In genomic region chr11:57116654-57117053, GRCh38 we compare ENCODE assay signal across 8 cellular contexts.
A peak's percentile ranks its signal among the peaks of the same experiment; 100 is the strongest.
DNase-seq lines count a peak whose midpoint lies in the region; ATAC-seq and TF ChIP-seq lines count a peak whose summit lies in the region.

No MANE protein-coding gene starts in this region.

- peaks cover 7% of the 10 kb centered on the region for H3K27me3 ChIP-seq in DND-41 (ENCODE audit: insufficient read depth, low read length, poor library complexity)
- H3K27me3 ChIP-seq in adipocyte (replicated peaks; ENCODE audit: control insufficient read depth, insufficient read depth, low read length): peaks cover 4% of the 10 kb centered on the region
- H3K27me3 ChIP-seq in transverse colon: no peaks in the 10 kb centered on the region

- H3K79me2 ChIP-seq in DND-41 (ENCODE audit: insufficient read depth, low read length): no peaks in the 10 kb centered on the region

- H2AFZ ChIP-seq in DND-41 (ENCODE audit: low read depth, low read length): no peak overlapping the region

- ATAC-seq in DND-41 (ENCODE audit: insufficient read depth, low read depth) (peak; percentile 79), GM21717 (IDR thresholded peaks at IDR 0.05; ENCODE audit: unreplicated experiment) (no peak), GM18870 (IDR thresholded peaks at IDR 0.05; ENCODE audit: unreplicated experiment) (no peak)

- H3K4me1 ChIP-seq in DND-41 (ENCODE audit: insufficient read depth, low read length) (no peaks in the 10 kb centered on the region), adipocyte (ENCODE audit: control insufficient read depth, insufficient read depth, low read length) (no peaks in the 10 kb centered on the region), transverse colon (no peaks in the 10 kb centered on the region)

- H3K9ac ChIP-seq in DND-41 (ENCODE audit: low read depth, low read length) (no peak overlapping the region), adipocyte (ENCODE audit: low read length) (no peak overlapping the region)

- TF ChIP-seq CTCF in DND-41 (IDR thresholded peaks at IDR 0.05; ENCODE audit: borderline replicate concordance, extremely low read depth, low read length, poor library complexity, severe bottlenecking) (peak; percentile 65), GM20000 (IDR thresholded peaks at IDR 0.05; ENCODE audit: extremely low read depth, missing control alignments) (no peak), transverse colon (IDR thresholded peaks at IDR 0.05) (peak; percentile 28 to 49 (median 39))

- intact Hi-C loops in transverse colon (cut with DNase I; ENCODE audit: low total_unique reads): loop anchor here (5.0 kb wide), 1 partner anchor 136 kb away; no protein-coding TSS in a partner anchor

- H3K36me3 ChIP-seq in DND-41 (ENCODE audit: insufficient read depth, low read length): no peaks in the 10 kb centered on the region
- H3K36me3 ChIP-seq in adipocyte (ENCODE audit: control insufficient read depth, insufficient read depth, low read length, severe bottlenecking): no peaks in the 10 kb centered on the region
- no peaks in the 10 kb centered on the region for H3K36me3 ChIP-seq in transverse colon

- H3K4me3 ChIP-seq in DND-41 (ENCODE audit: low read depth in 1 of 2, low read length in 2 of 2) (no peak overlapping the region), adipocyte (ENCODE audit: low read length) (no peak overlapping the region), transverse colon (no peak overlapping the region)

- DNase-seq in DND-41 (peak; percentile 31), GM20000 (ENCODE audit: low spot score) (peak; percentile 12), NCI-H1092 (lab: John Stamatoyannopoulos, UW) (peak; percentile 28), adipocyte (ENCODE audit: low read depth) (peak; percentile 44), iPS-NIHi7 (ENCODE audit: extremely low spot score) (peak; percentile 67), transverse colon (peak; percentile 38)

- WGBS in transverse colon (ENCODE audit: low coverage in 1 of 2), 2 donors: 31 to 63% methylated on average over 3 to 5 of the region's 5 CpGs

- no peaks in the 10 kb centered on the region for H3K9me3 ChIP-seq in DND-41 (ENCODE audit: insufficient read depth, low read length, severe bottlenecking)
- H3K9me3 ChIP-seq in adipocyte (ENCODE audit: control insufficient read depth, low read length): no peaks in the 10 kb centered on the region
- no peaks in the 10 kb centered on the region for H3K9me3 ChIP-seq in transverse colon

- no peak overlapping the region for H3K27ac ChIP-seq in DND-41 (ENCODE audit: low read length)
- H3K27ac ChIP-seq in transverse colon: no peak overlapping the region

- no peak for TF ChIP-seq EP300 in transverse colon (IDR thresholded peaks at IDR 0.05; ENCODE audit: low read depth)

- no peak overlapping the region for H3K4me2 ChIP-seq in DND-41 (ENCODE audit: insufficient read depth, low read length)

- in situ Hi-C loops in transverse colon (cut with MboI; ENCODE audit: low pct_ligation_motif_present in 1 of 4, low pct_unique_long_range_greater_than_20kb in 1 of 4, low sequenced_read_pairs in 3 of 4): loop anchor here in 2 of 4 donors (10.0 to 25.0 kb wide), 2 partner anchors 128 to 279 kb away; no protein-coding TSS in a partner anchor

- TF ChIP-seq POLR2A in transverse colon (IDR thresholded peaks at IDR 0.05): no peak

- H4K20me1 ChIP-seq in DND-41 (ENCODE audit: insufficient read depth, low read length): no peaks in the 10 kb centered on the region

Comparison
In these comparisons a context has a peak if more than half of its experiments do, and no peak if none do; other contexts are left out.
1. DNase-seq: peak in every context shown above with its lines; median percentile 67 in iPS-NIHi7; 44 in adipocyte; 38 in transverse colon; 31 in DND-41; 28 in NCI-H1092; 12 in GM20000.